23 cellular contexts compared by ENCODE assay signal in the genomic region with DNA sequence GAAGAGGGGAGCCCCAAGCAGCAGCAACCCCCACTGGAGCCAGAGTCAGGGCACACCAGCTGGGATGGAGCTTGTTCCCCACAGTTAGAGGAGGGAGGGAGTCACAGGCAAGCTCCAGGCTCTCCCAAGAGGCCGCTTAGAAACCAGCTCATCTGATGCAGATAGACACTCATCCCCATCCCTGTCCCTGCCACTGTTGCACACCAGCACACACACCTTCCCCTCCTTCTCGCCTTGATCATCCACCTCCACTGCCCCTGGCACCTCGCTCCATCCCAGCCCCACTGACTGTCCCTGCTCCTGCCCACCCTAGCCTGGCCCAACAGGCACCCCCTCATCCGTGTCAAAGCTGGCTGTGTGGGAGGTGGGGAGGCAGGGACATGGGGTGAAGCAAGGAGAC. TPM values are rescaled to one million over a fixed set of nuclear protein-coding genes. Genes with fewer than 3 reads are reported as not detected.
DNase-seq lines count a peak whose midpoint lies in the region; ATAC-seq and TF ChIP-seq lines count a peak whose summit lies in the region.
"Had no signal": no experiment of that assay in that cellular context is flagged by ENCODE, and none has a peak within 500 bp of the region (broad histone marks: within the 10 kb centered on the region; RNA-seq: fewer than 3 reads in every experiment).

No MANE protein-coding gene starts in this region.

- H3K79me2 ChIP-seq in Loucy (ENCODE audit: insufficient read depth, low read length), result no peaks in the 10 kb centered on the region

- H3K9me3 ChIP-seq in Loucy (ENCODE audit: insufficient read depth, low read depth, low read length) (no peaks in the 10 kb centered on the region), lung (ENCODE audit: control insufficient read depth in 2 of 2, insufficient read depth in 1 of 2, low read length in 1 of 2) (no peaks in the 10 kb centered on the region), stomach (no peaks in the 10 kb centered on the region)
- H3K9me3 ChIP-seq: Peyer's patch, SJSA1 had no signal

- H3K9me2 ChIP-seq in Loucy (replicated peaks; ENCODE audit: low read depth, low read length), result no peaks in the 10 kb centered on the region

- 78 to 85% methylated on average over 4 of the region's 4 CpGs for WGBS in lung, 2 donors
- 55 to 75% (median 59%) methylated on average over 3 to 4 of the region's 4 CpGs for WGBS in stomach, 5 donors

- H3K27ac ChIP-seq in lung (ENCODE audit: low read depth in 1 of 2, low read length in 1 of 2), result no peak overlapping the region
- H3K27ac ChIP-seq in stomach, result no peak overlapping the region
- H3K27ac ChIP-seq: Peyer's patch, SJSA1 had no signal

- H3K9me3 Mint-ChIP-seq in stimulated activated naive CD8-positive, alpha-beta T cell treated with anti-CD3 and anti-CD28 coated beads, Interleukin-15, amount 100 ng/mL, for 72 hours, result no peaks in the 10 kb centered on the region
- H3K9me3 Mint-ChIP-seq: CD8-positive, alpha-beta T cell had no signal

- no peaks in the 10 kb centered on the region for H4K20me1 ChIP-seq in Loucy (ENCODE audit: insufficient read depth, low read length, poor library complexity, severe bottlenecking)

- no peak for TF ChIP-seq EP300 in stomach (IDR thresholded peaks at IDR 0.05)

- H3K27me3 ChIP-seq in Loucy (ENCODE audit: insufficient read depth, low read length, poor library complexity, severe bottlenecking), result no peaks in the 10 kb centered on the region
- H3K27me3 ChIP-seq in lung (ENCODE audit: control insufficient read depth, insufficient read depth), result no peaks in the 10 kb centered on the region
- peaks cover 0 to 38% (median 7%) of the 10 kb centered on the region in 3 donors for H3K27me3 ChIP-seq in stomach
- H3K27me3 ChIP-seq: Peyer's patch, SJSA1 had no signal

- H3K27me3 Mint-ChIP-seq in stimulated activated naive CD8-positive, alpha-beta T cell treated with anti-CD3 and anti-CD28 coated beads, Interleukin-15, amount 100 ng/mL, for 72 hours, result peaks cover 33% of the 10 kb centered on the region

- H3K4me2 ChIP-seq in Loucy (ENCODE audit: low read depth, low read length, poor library complexity, severe bottlenecking), result peak overlapping the region; percentile 72

- H3K4me3 Mint-ChIP-seq in stimulated activated naive CD8-positive, alpha-beta T cell treated with anti-CD3 and anti-CD28 coated beads, Interleukin-15, amount 100 ng/mL, for 72 hours, result no peak overlapping the region
- H3K4me3 Mint-ChIP-seq: CD8-positive, alpha-beta T cell had no signal

- no peak for DNase-seq in stimulated activated naive CD8-positive, alpha-beta T cell treated with anti-CD3 and anti-CD28 coated beads, Interleukin-15, amount 100 ng/mL, for 72 hours
- no peak for DNase-seq in stimulated activated naive CD8-positive, alpha-beta T cell treated with anti-CD3 and anti-CD28 coated beads, Interleukin-15, Interleukin-2, amounts not matched to agents 100 U/mL and 50 U/mL, for 24 hours
- DNase-seq in lung (ENCODE audit: low spot score) (peak; percentile 23), stomach (no peak), SHP77 (lab: John Stamatoyannopoulos, UW) (no peak)
- DNase-seq: Calu3; CD8-positive, alpha-beta T cell; GDM1; MM.1S; NCI-H1092; NCI-H1436; NCI-H187 treated with DMSO at 0.1 percent for 48 hours; NCI-H2107; NCI-H226; Peyer's patch had no signal

- no peak for TF ChIP-seq POLR2A in stomach (IDR thresholded peaks at IDR 0.05)

- intact Hi-C loops in stomach (cut with DNase I; ENCODE audit: low total_unique reads), result no loop called here

- H3K4me1 Mint-ChIP-seq in stimulated activated naive CD8-positive, alpha-beta T cell treated with anti-CD3 and anti-CD28 coated beads, Interleukin-15, amount 100 ng/mL, for 72 hours, result peaks cover 16% of the 10 kb centered on the region

- H3K4me3 ChIP-seq in Loucy (ENCODE audit: low read length, poor library complexity, severe bottlenecking), result peak overlapping the region; percentile 51
- no peak overlapping the region for H3K4me3 ChIP-seq in lung
- no peak overlapping the region for H3K4me3 ChIP-seq in stomach
- H3K4me3 ChIP-seq: K562, Peyer's patch, SJSA1 had no signal

- TF ChIP-seq CTCF in Loucy (conservative IDR thresholded peaks at IDR 0.05; ENCODE audit: low read length) (no peak), lung (IDR thresholded peaks at IDR 0.05; ENCODE audit: control extremely low read depth, extremely low read depth) (no peak), stomach (IDR thresholded peaks at IDR 0.05) (no peak)

- peaks cover 2% of the 10 kb centered on the region; the same call in 1 of the 2 replicates for H3F3A ChIP-seq in Loucy (ENCODE audit: low read depth)

- H3K4me1 ChIP-seq in Loucy (ENCODE audit: insufficient read depth, low read length, poor library complexity, severe bottlenecking) (peaks cover 38% of the 10 kb centered on the region), lung (ENCODE audit: control insufficient read depth in 2 of 2, insufficient read depth in 2 of 2, low read length in 2 of 2) (peaks cover 0 to 3% of the 10 kb centered on the region in 2 donors), stomach (peaks cover 0 to 12% (median 10%) of the 10 kb centered on the region in 4 donors)

- peak; percentile 6 for ATAC-seq in stimulated activated naive CD8-positive, alpha-beta T cell treated with anti-CD3 and anti-CD28 coated beads, Interleukin-15, amount 100 ng/mL, for 72 hours
- ATAC-seq in stimulated activated naive CD8-positive, alpha-beta T cell treated with anti-CD3 and anti-CD28 coated beads, Interleukin-15, Interleukin-2, amounts not matched to agents 100 U/mL and 50 U/mL, for 24 hours, result no peak
- ATAC-seq in lung (ENCODE audit: insufficient read depth, low FRiP score) (no peak), GM18907 (IDR thresholded peaks at IDR 0.05; ENCODE audit: unreplicated experiment) (no peak)
- ATAC-seq: CD8-positive, alpha-beta T cell; K562 had no signal

- H3K27ac Mint-ChIP-seq in stimulated activated naive CD8-positive, alpha-beta T cell treated with anti-CD3 and anti-CD28 coated beads, Interleukin-15, amount 100 ng/mL, for 72 hours, result no peak overlapping the region
- H3K27ac Mint-ChIP-seq: CD8-positive, alpha-beta T cell had no signal

- H2AFZ ChIP-seq in Loucy (ENCODE audit: low read length), result no peak overlapping the region

- no peaks in the 10 kb centered on the region for H3K36me3 ChIP-seq in Loucy (ENCODE audit: insufficient read depth, low read length)
- no peaks in the 10 kb centered on the region for H3K36me3 ChIP-seq in lung (ENCODE audit: control insufficient read depth in 2 of 2, insufficient read depth in 2 of 2, low read length in 2 of 2)
- no peaks in the 10 kb centered on the region for H3K36me3 ChIP-seq in stomach
- H3K36me3 ChIP-seq: Peyer's patch, SJSA1 had no signal

- peak overlapping the region; percentile 37 for H3K9ac ChIP-seq in Loucy (ENCODE audit: low read depth, low read length, poor library complexity, severe bottlenecking)

RNA-seq across cellular contexts. Expression of a gene that starts 1.5 kb away (rescaled TPM):
- total RNA-seq in lung (under 1 TPM; 0.15 to 0.31 TPM), stomach (not detected)
- polyA plus RNA-seq in lung (under 1 TPM; 0.43 to 0.57 TPM), stomach (under 1 TPM in 2 of 3 donors, not detected in 1; 0.12 to 0.43 TPM)
- total RNA-seq: K562, LHCN-M2, OCI-LY7, SJSA1 had no signal
- polyA plus RNA-seq: BJ, K562 had no signal

RNA-seq across cellular contexts. Expression of a gene that starts 58.3 kb away (rescaled TPM):
- total RNA-seq in lung (1 to 10 TPM; 1.6 to 7.4 TPM), stomach (1 to 10 TPM in 1 of 5 donors, under 1 TPM in 1, not detected in 3; 0.37 to 1.2 TPM)
- polyA plus RNA-seq in lung (10 to 100 TPM in 1 of 2 donors, under 1 TPM in 1; 0.73 to 31.5 TPM), stomach (1 to 10 TPM; 1.2 to 2.3 (median 2.1) TPM)
- total RNA-seq: A673; Calu3; CD8-positive, alpha-beta T cell; K562; LHCN-M2; OCI-LY7; Peyer's patch; SJSA1 had no signal
- polyA plus RNA-seq: BJ, K562 had no signal
